In genomic region chr11:36746886-36747710, GRCh38 we compare ENCODE assay signal across 8 cellular contexts.
DNase-seq lines count a peak whose midpoint lies in the region; ATAC-seq, FAIRE-seq and TF ChIP-seq lines count a peak whose summit lies in the region.

No MANE protein-coding gene starts in this region.

- peak; percentile 100 for TF ChIP-seq CTCF in astrocyte (IDR thresholded peaks at IDR 0.05; ENCODE audit: insufficient read depth, low read depth, low read length)
- peak; percentile 96 for TF ChIP-seq CTCF in smooth muscle cell (IDR thresholded peaks at IDR 0.05; ENCODE audit: borderline replicate concordance, insufficient read depth, poor library complexity, severe bottlenecking)

- no peaks in the 10 kb centered on the region for H3K79me2 ChIP-seq in astrocyte (ENCODE audit: insufficient read depth, low read length)
- H3K79me2 ChIP-seq in smooth muscle cell (ENCODE audit: low read depth): no peaks in the 10 kb centered on the region

- H3K4me3 ChIP-seq in astrocyte (ENCODE audit: insufficient read depth, low read depth, low read length) (no peak overlapping the region), smooth muscle cell (no peak overlapping the region)

- ATAC-seq in GM18517 (IDR thresholded peaks at IDR 0.05; ENCODE audit: unreplicated experiment) (peak; percentile 95), HG03039 (IDR thresholded peaks at IDR 0.05; ENCODE audit: unreplicated experiment) (peak; percentile 85)

- no peaks in the 10 kb centered on the region for H3F3A ChIP-seq in smooth muscle cell (ENCODE audit: low read depth)

- H4K20me1 ChIP-seq in astrocyte (ENCODE audit: insufficient read depth, low read length) (no peaks in the 10 kb centered on the region), smooth muscle cell (ENCODE audit: low read depth) (no peaks in the 10 kb centered on the region)

- H3K9ac ChIP-seq in astrocyte (ENCODE audit: low read length) (no peak overlapping the region), smooth muscle cell (ENCODE audit: low read depth) (no peak overlapping the region)

- no peaks in the 10 kb centered on the region for H3K36me3 ChIP-seq in astrocyte (ENCODE audit: insufficient read depth, low read length)
- H3K36me3 ChIP-seq in smooth muscle cell (ENCODE audit: low read depth): no peaks in the 10 kb centered on the region

- 35% methylated on average over 7 of the region's 7 CpGs for WGBS in smooth muscle cell (ENCODE audit: low lambda C conversion rate)

- H3K27me3 Mint-ChIP-seq in T-helper 2 cell treated with Interferon-gamma antibody and Interleukin-4, amounts not matched to agents 5 μg/mL and 100 μg/mL, for 36 hours (ENCODE audit: low read depth): peaks cover 11% of the 10 kb centered on the region
- H3K27me3 Mint-ChIP-seq in astrocyte (ENCODE audit: low read depth, unreplicated experiment): peaks cover 11% of the 10 kb centered on the region

- FAIRE-seq in astrocyte (lab: Jason Lieb, UNC): peak; percentile 78

- H3K4me3 Mint-ChIP-seq in T-helper 2 cell treated with Interferon-gamma antibody and Interleukin-4, amounts not matched to agents 5 μg/mL and 100 μg/mL, for 36 hours: no peak overlapping the region
- no peak overlapping the region for H3K4me3 Mint-ChIP-seq in astrocyte (ENCODE audit: unreplicated experiment)

- no peak overlapping the region for H3K27ac Mint-ChIP-seq in T-helper 2 cell treated with Interferon-gamma antibody and Interleukin-4, amounts not matched to agents 5 μg/mL and 100 μg/mL, for 36 hours
- H3K27ac Mint-ChIP-seq in astrocyte (ENCODE audit: unreplicated experiment): no peak overlapping the region

- no peaks in the 10 kb centered on the region for H3K27me3 ChIP-seq in astrocyte (ENCODE audit: insufficient read depth, low read length)
- H3K27me3 ChIP-seq in smooth muscle cell (ENCODE audit: low read depth): peaks cover 5% of the 10 kb centered on the region

- H3K4me2 ChIP-seq in astrocyte (ENCODE audit: low read length) (no peak overlapping the region), smooth muscle cell (no peak overlapping the region)

- no peak overlapping the region for H2AFZ ChIP-seq in astrocyte (ENCODE audit: low read depth, low read length)
- H2AFZ ChIP-seq in smooth muscle cell (ENCODE audit: low read depth): no peak overlapping the region

- no peak overlapping the region for H3K27ac ChIP-seq in astrocyte (ENCODE audit: low read depth, low read length)
- H3K27ac ChIP-seq in smooth muscle cell (ENCODE audit: low read depth): no peak overlapping the region

- H3K9me3 Mint-ChIP-seq in T-helper 2 cell treated with Interferon-gamma antibody and Interleukin-4, amounts not matched to agents 5 μg/mL and 100 μg/mL, for 36 hours: no peaks in the 10 kb centered on the region
- no peaks in the 10 kb centered on the region for H3K9me3 Mint-ChIP-seq in astrocyte (ENCODE audit: unreplicated experiment)

- H3K4me1 ChIP-seq in astrocyte (ENCODE audit: insufficient read depth, low read length) (no peaks in the 10 kb centered on the region), smooth muscle cell (ENCODE audit: low read depth) (no peaks in the 10 kb centered on the region)

- H3K4me1 Mint-ChIP-seq in T-helper 2 cell treated with Interferon-gamma antibody and Interleukin-4, amounts not matched to agents 5 μg/mL and 100 μg/mL, for 36 hours (ENCODE audit: low read depth): no peaks in the 10 kb centered on the region
- no peaks in the 10 kb centered on the region for H3K4me1 Mint-ChIP-seq in astrocyte (ENCODE audit: low read depth, unreplicated experiment)

- peak; percentile 93 for DNase-seq in A172 (ENCODE audit: low spot score)
- DNase-seq in NCI-H2029 treated with DMSO at 0.1 percent for 48 hours (lab: John Stamatoyannopoulos, UW): peak; percentile 76
- DNase-seq in T-helper 2 cell treated with Interferon-gamma antibody and Interleukin-4, amounts not matched to agents 5 μg/mL and 100 μg/mL, for 36 hours (ENCODE audit: low spot score): peak; percentile 77
- peak; percentile 72 for DNase-seq in astrocyte (ENCODE audit: low read depth)
- peak; percentile 63 to 86 for DNase-seq in hippocampal formation (lab: John Stamatoyannopoulos, UW)
- DNase-seq in smooth muscle cell (lab: John Stamatoyannopoulos, UW; ENCODE audit: unreplicated experiment): peak; percentile 48

- no peaks in the 10 kb centered on the region for H3K36me3 Mint-ChIP-seq in T-helper 2 cell treated with Interferon-gamma antibody and Interleukin-4, amounts not matched to agents 5 μg/mL and 100 μg/mL, for 36 hours (ENCODE audit: low read depth)
- H3K36me3 Mint-ChIP-seq in astrocyte (ENCODE audit: low read depth, unreplicated experiment): no peaks in the 10 kb centered on the region

- no peaks in the 10 kb centered on the region for H3K9me3 ChIP-seq in astrocyte (ENCODE audit: insufficient read depth, low read depth, low read length)
- H3K9me3 ChIP-seq in smooth muscle cell (replicated peaks; ENCODE audit: low read depth): no peaks in the 10 kb centered on the region
